ENCODE assay signal across 21 cellular contexts in genomic region chr1:12404918-12405317, GRCh38.
A peak's percentile ranks its signal among the peaks of the same experiment; 100 is the strongest.
DNase-seq lines count a peak whose midpoint lies in the region; ATAC-seq, FAIRE-seq and TF ChIP-seq lines count a peak whose summit lies in the region.
"Had no signal": no experiment of that assay in that cellular context is flagged by ENCODE, and none has a peak within 500 bp of the region (broad histone marks: within the 10 kb centered on the region; RNA-seq: fewer than 3 reads in every experiment).

No MANE protein-coding gene starts in this region.

- FAIRE-seq in frontal cortex (lab: Jason Lieb, UNC), result no peak
- FAIRE-seq: H1 had no signal

- no peaks in the 10 kb centered on the region for H3K9me3 ChIP-seq in right cardiac atrium (ENCODE audit: control insufficient read depth, low read length)
- H3K9me3 ChIP-seq in right lobe of liver, result no peaks in the 10 kb centered on the region
- no peaks in the 10 kb centered on the region for H3K9me3 ChIP-seq in sigmoid colon
- no peaks in the 10 kb centered on the region for H3K9me3 ChIP-seq in vagina
- H3K9me3 ChIP-seq: suprapubic skin had no signal

- H3K4me1 ChIP-seq in right cardiac atrium (ENCODE audit: control insufficient read depth, insufficient read depth, low read length) (peaks cover 11% of the 10 kb centered on the region), right lobe of liver (peaks cover 0 to 48% (median 25%) of the 10 kb centered on the region in 4 donors), sigmoid colon (peaks cover 0 to 60% (median 53%) of the 10 kb centered on the region in 4 donors), vagina (peaks cover 44% of the 10 kb centered on the region)

- peak in 2 of 3 donors; percentile 41 to 58 for DNase-seq in right cardiac atrium
- no peak for DNase-seq in Right ventricle myocardium inferior (ENCODE audit: missing footprints)
- DNase-seq in right lobe of liver, result no peak
- no peak for DNase-seq in sigmoid colon
- DNase-seq in vagina (ENCODE audit: extremely low spot score in 2 of 2), result no peak
- DNase-seq in DMS53 treated with DMSO at 0.1 percent for 48 hours (lab: John Stamatoyannopoulos, UW; ENCODE audit: unreplicated experiment), result no peak
- no peak for DNase-seq in frontal cortex (ENCODE audit: low spot score in 2 of 2)
- DNase-seq in stimulated activated CD4-positive, alpha-beta T cell treated with anti-CD3 and anti-CD28 coated beads, Interleukin-12 subunit alpha, Interleukin-12 subunit beta, amount 100 ng/mL, for 4 hours, result no peak
- DNase-seq: activated CD4-positive, alpha-beta T cell treated with anti-CD3 and anti-CD28 coated beads for 48 hours; activated effector memory CD4-positive, alpha-beta T cell treated with anti-CD3 and anti-CD28 coated beads, Interleukin-2, amount 50 U/mL, for 16 hours; activated naive CD8-positive, alpha-beta T cell treated with anti-CD3 and anti-CD28 coated beads, Interleukin-2, amount 10 ng/mL, durations not matched to agents 7 days and 5 days; CD8-positive, alpha-beta T cell; immature natural killer cell; naive thymus-derived CD8-positive, alpha-beta T cell; NCI-H1048; NCI-H1694; NCI-H446 treated with DMSO at 0.1 percent for 48 hours; stimulated activated naive B cell treated with anti-CD40 and anti-IgM and Interleukin-4, amounts not matched to agents 10 μg/mL and 1 μg/mL and 100 μg/mL, for 72 hours; WERI-Rb-1 had no signal

- TF ChIP-seq EP300 in sigmoid colon (IDR thresholded peaks at IDR 0.05), result no peak

- H3K36me3 ChIP-seq in right lobe of liver, result peaks cover 0 to 8% (median 8%) of the 10 kb centered on the region in 4 donors
- peaks cover 0 to 42% (median 18%) of the 10 kb centered on the region in 4 donors for H3K36me3 ChIP-seq in sigmoid colon
- H3K36me3 ChIP-seq in vagina, result peaks cover 0 to 38% of the 10 kb centered on the region in 2 donors

- ATAC-seq in right cardiac atrium, result no peak
- no peak for ATAC-seq in Right ventricle myocardium inferior
- ATAC-seq in right lobe of liver, result no peak
- ATAC-seq: CD8-positive, alpha-beta T cell; naive thymus-derived CD8-positive, alpha-beta T cell; stimulated activated naive B cell treated with anti-CD40 and anti-IgM and Interleukin-4, amounts not matched to agents 10 μg/mL and 1 μg/mL and 100 μg/mL, for 72 hours had no signal

- intact Hi-C loops in right cardiac atrium (cut with DNase I), result loop anchor here in 1 of 4 donors (5.0 kb wide), 1 partner anchor 212 kb away; the partner anchor contains the start of gene DHRS3
- intact Hi-C loops in Right ventricle myocardium inferior (cut with DNase I), result loop anchor here (5.0 kb wide), 2 partner anchors 47 to 72 kb away; no protein-coding TSS in a partner anchor
- intact Hi-C loops in right lobe of liver (cut with DNase I), result no loop called here
- intact Hi-C loops in sigmoid colon (cut with DNase I), result loop anchor here (5.0 kb wide), 1 partner anchor 72 kb away; no protein-coding TSS in a partner anchor
- intact Hi-C loops in vagina (cut with DNase I), result loop anchor here (5.0 kb wide), 1 partner anchor 212 kb away; the partner anchor contains the start of gene DHRS3

- H3K27ac ChIP-seq in right cardiac atrium (ENCODE audit: low read length) (no peak overlapping the region), right lobe of liver (peak overlapping the region in 2 of 3 donors; percentile 8 to 54), sigmoid colon (peak overlapping the region; percentile 75 to 82 (median 80)), vagina (peak overlapping the region; percentile 65)
- H3K27ac ChIP-seq: suprapubic skin, WERI-Rb-1 had no signal

- TF ChIP-seq POLR2A in right lobe of liver (IDR thresholded peaks at IDR 0.05) (no peak), sigmoid colon (IDR thresholded peaks at IDR 0.05) (no peak), vagina (IDR thresholded peaks at IDR 0.05) (no peak)

- no peak for TF ChIP-seq CTCF in right lobe of liver (IDR thresholded peaks at IDR 0.05)
- no peak for TF ChIP-seq CTCF in sigmoid colon (IDR thresholded peaks at IDR 0.05)
- TF ChIP-seq CTCF in vagina (IDR thresholded peaks at IDR 0.05), result no peak

- no peak overlapping the region for H3K4me3 ChIP-seq in right cardiac atrium (ENCODE audit: low read length)
- H3K4me3 ChIP-seq in right lobe of liver, result no peak overlapping the region
- no peak overlapping the region for H3K4me3 ChIP-seq in sigmoid colon
- H3K4me3 ChIP-seq in vagina, result no peak overlapping the region
- H3K4me3 ChIP-seq: suprapubic skin had no signal

- H3K27me3 ChIP-seq in right cardiac atrium (ENCODE audit: control insufficient read depth, insufficient read depth) (no peaks in the 10 kb centered on the region), right lobe of liver (no peaks in the 10 kb centered on the region), sigmoid colon (no peaks in the 10 kb centered on the region), vagina (no peaks in the 10 kb centered on the region)
- H3K27me3 ChIP-seq: suprapubic skin had no signal

- 97% methylated on average over 13 of the region's 13 CpGs for WGBS in right cardiac atrium
- WGBS in right lobe of liver (ENCODE audit: insufficient coverage, low coverage, low lambda C conversion rate, missing lambda C conversion rate), result 85% methylated on average over 2 of the region's 13 CpGs
- WGBS in sigmoid colon, 2 donors, result 92 to 94% methylated on average over 13 of the region's 13 CpGs

Comparison
In these comparisons a context has a peak if more than half of its experiments do, and no peak if none do; other contexts are left out.
1. DNase-seq: peak in right cardiac atrium (2 of 3); none in Right ventricle myocardium inferior (single experiment), right lobe of liver (0 of 3), sigmoid colon (single experiment), vagina (0 of 2), DMS53 treated with DMSO at 0.1 percent for 48 hours (single experiment), frontal cortex (0 of 2) and stimulated activated CD4-positive, alpha-beta T cell treated with anti-CD3 and anti-CD28 coated beads, Interleukin-12 subunit alpha, Interleukin-12 subunit beta, amount 100 ng/mL, for 4 hours (single experiment).
2. intact Hi-C loops: an anchor here in Right ventricle myocardium inferior (5.0 kb wide), sigmoid colon (5.0 kb wide) and vagina (5.0 kb wide); none called in right lobe of liver.